In the genomic region with DNA sequence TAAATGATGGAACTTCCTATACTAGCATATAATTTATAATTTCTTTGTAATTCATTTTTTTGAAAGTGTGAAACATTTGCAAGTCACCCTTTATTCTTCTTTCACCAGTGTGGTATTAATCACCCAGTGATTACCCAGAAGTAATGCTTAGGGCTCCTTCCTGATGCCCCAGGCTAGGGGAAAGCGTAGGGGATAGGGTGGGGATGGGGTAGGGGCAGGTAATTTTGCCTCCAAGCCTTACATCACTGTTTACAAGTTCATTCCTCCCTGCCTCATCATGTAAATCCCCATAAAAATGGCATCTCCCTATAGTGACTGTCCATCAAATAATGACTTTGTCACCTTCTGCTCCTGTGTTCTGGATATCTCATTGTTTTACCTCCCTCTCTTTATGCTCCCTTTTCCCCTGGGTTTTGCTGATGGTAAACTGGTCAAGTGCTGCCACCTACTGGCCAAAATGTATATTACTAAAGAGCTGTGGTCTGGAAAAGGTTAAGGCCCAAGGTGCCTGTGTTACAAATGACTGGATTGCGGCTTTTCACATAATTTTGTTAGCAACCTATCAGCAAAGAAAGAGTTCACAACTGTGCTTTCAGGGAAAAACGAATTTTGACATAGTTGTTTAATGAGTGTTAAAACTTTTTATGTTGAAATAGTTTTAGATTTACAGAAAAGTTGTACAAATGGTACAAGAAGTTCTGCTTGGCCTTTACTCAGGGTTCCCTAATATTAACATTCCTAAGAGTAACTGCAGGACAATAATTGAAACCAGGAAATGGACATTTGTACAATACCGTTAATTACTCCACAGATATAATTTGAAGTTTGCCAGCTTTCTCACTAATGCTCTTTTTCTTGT, we compare ENCODE assay signal across 8 cellular contexts. TPM values are rescaled to one million over a fixed set of nuclear protein-coding genes. Genes with fewer than 3 reads are reported as not detected.
DNase-seq lines count a peak whose midpoint lies in the region; ATAC-seq, FAIRE-seq and TF ChIP-seq lines count a peak whose summit lies in the region.

No MANE protein-coding gene starts in this region.

- H3K4me3 ChIP-seq in BJ (ENCODE audit: low read depth, low read length) = no peak overlapping the region
- no peak overlapping the region for H3K4me3 ChIP-seq in NT2/D1 (ENCODE audit: insufficient read length, low read depth)

- CTCF ChIA-PET in BJ (lab: Yijun Ruan, JAX) = interaction anchor here (0.7 to 3.4 kb wide), 15 partner anchors 25 to 508 kb away, joined by 3 to 83 read pairs (median 4); no protein-coding TSS in a partner anchor

- H3K9me3 ChIP-seq in NT2/D1 (ENCODE audit: insufficient read depth, low read length) = no peaks in the 10 kb centered on the region

- peak; percentile 71 for ATAC-seq in GM19351 (IDR thresholded peaks at IDR 0.05; ENCODE audit: unreplicated experiment)

- DNase-seq in BJ (ENCODE audit: low read depth) (no peak), HUDEP-2 (lab: John Stamatoyannopoulos, UW; ENCODE audit: unreplicated experiment in 76 of 76) (peak in 55 of 76 experiments; percentile 0 to 75 (median 33)), NT2/D1 (ENCODE audit: low read depth, low spot score) (peak; percentile 58), middle frontal gyrus (ENCODE audit: extremely low spot score, low spot score) (peak; percentile 62)
- peak; percentile 14 to 67 (median 20) for DNase-seq in activated CD8-positive, alpha-beta memory T cell treated with anti-CD3 and anti-CD28 coated beads for 48 hours (ENCODE audit: low read depth in 2 of 3, low spot score in 2 of 3)
- DNase-seq in stimulated activated CD8-positive, alpha-beta memory T cell treated with anti-CD3 and anti-CD28 coated beads, Interleukin-7, amount 100 ng/mL, for 4 hours (ENCODE audit: low read depth in 2 of 2) = peak; percentile 19 to 46

- peaks cover 3% of the 10 kb centered on the region for H3K4me1 ChIP-seq in NT2/D1 (ENCODE audit: insufficient read depth, insufficient read length)

- H3K9ac ChIP-seq in NT2/D1 (ENCODE audit: insufficient read length, low read depth) = no peak overlapping the region

- peak; percentile 60 for TF ChIP-seq CTCF in BJ (IDR thresholded peaks at IDR 0.05; ENCODE audit: insufficient read depth, low read depth, low read length)

- H3K36me3 ChIP-seq in BJ (ENCODE audit: control insufficient read depth, insufficient read depth, low read length) (no peaks in the 10 kb centered on the region), NT2/D1 (ENCODE audit: insufficient read depth, insufficient read length, low read length) (no peaks in the 10 kb centered on the region)

- FAIRE-seq in endometrium (lab: Jason Lieb, UNC) = peak; percentile 15

- POLR2A ChIA-PET in BJ (lab: Charles Lee) = no interaction called here

- H3K27me3 ChIP-seq in BJ (ENCODE audit: control insufficient read depth, insufficient read depth, low read length) (no peaks in the 10 kb centered on the region), NT2/D1 (ENCODE audit: insufficient read depth, insufficient read length) (no peaks in the 10 kb centered on the region)

RNA-seq across cellular contexts. Expression of a gene that starts 54.7 kb away (rescaled TPM):
- polyA plus RNA-seq in BJ (2011; rRNA removed) = not detected in 2 replicates
- polyA minus RNA-seq in BJ (2011; rRNA and poly(A)+ RNA removed) = 0.19 TPM in 1 of 2 replicates, not detected in the other

RNA-seq across cellular contexts. Expression of a gene that starts 56.3 kb away (rescaled TPM):
- polyA plus RNA-seq in BJ (2011; rRNA removed) = 11.6 and 21.1 TPM in 2 replicates
- 12.9 and 16.0 TPM in 2 replicates for polyA minus RNA-seq in BJ (2011; rRNA and poly(A)+ RNA removed)
